ENCODE assay signal across 7 cellular contexts in the genomic region with DNA sequence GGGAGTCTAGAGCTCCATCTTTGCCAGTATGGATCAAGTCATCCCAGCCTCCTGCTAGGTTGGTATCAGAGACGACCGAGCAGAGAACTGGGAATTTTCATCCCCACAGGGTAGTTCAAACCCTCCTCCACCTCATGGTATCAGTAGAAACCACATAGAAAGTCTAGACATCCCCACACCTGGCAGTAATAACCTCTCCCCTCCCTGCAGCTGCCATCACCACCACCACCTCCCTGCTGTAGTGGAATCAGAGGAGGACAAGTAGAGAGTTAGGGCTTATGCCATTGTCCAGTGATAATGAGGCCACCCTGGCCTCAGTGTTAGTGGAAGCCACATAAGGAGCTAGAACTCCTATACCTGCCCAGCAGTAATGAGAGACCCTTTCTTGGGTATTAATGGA. TPM values are rescaled to one million over a fixed set of nuclear protein-coding genes. Genes with fewer than 3 reads are reported as not detected.
"Had no signal": no experiment of that assay in that cellular context is flagged by ENCODE, and none has a peak within 500 bp of the region (broad histone marks: within the 10 kb centered on the region; RNA-seq: fewer than 3 reads in every experiment).

No MANE protein-coding gene starts in this region.

- ATAC-seq: GM23338, HepG2 had no signal

- H3K27ac Mint-ChIP-seq: GM23338, H9, IgD-negative memory B cell had no signal

- H3K4me1 Mint-ChIP-seq: GM23338, H9 had no signal

- H3K9me3 Mint-ChIP-seq: GM23338, H9 had no signal

- DNase-seq: H9, HCEC 1CT had no signal

- H3K4me3 Mint-ChIP-seq: GM23338, H9 had no signal

RNA-seq across cellular contexts. Expression of a gene that starts 34.3 kb away (rescaled TPM):
- total RNA-seq: H1, H9, HepG2, HT-29 had no signal
- polyA plus RNA-seq: HepG2, IgD-negative memory B cell had no signal

RNA-seq across cellular contexts. Expression of a gene that starts 36.7 kb away (rescaled TPM):
- total RNA-seq: GM23338, H1, H9, HepG2, HT-29 had no signal
- polyA plus RNA-seq: GM23338, H1, HepG2, IgD-negative memory B cell had no signal
